Comparison of ENCODE assay signal across 1 cellular context in genomic region chr11:117913736-117914397, GRCh38.
TF ChIP-seq lines count a peak whose summit lies in the region.

No MANE protein-coding gene starts in this region.

TF ChIP-seq in H1, 55 proteins besides CTCF, POLR2A, EP300 and RAD21 (continued from another document):
- TF ChIP-seq E2F6 (IDR thresholded peaks at IDR 0.05), result no peak
- TF ChIP-seq CBX5 (IDR thresholded peaks at IDR 0.05; ENCODE audit: low read depth, low read length), result no peak
- TF ChIP-seq SIN3A (conservative IDR thresholded peaks at IDR 0.05 in 1 of 2, IDR thresholded peaks at IDR 0.05 in 1 of 2; ENCODE audit: low read depth in 1 of 2, low read length in 2 of 2), result no peak
- no peak for TF ChIP-seq EGR1 (IDR thresholded peaks at IDR 0.05; ENCODE audit: borderline replicate concordance, low read depth, low read length)
- no peak for TF ChIP-seq BCL11A (IDR thresholded peaks at IDR 0.05; ENCODE audit: low read depth in 2 of 2, low read length in 2 of 2)
- TF ChIP-seq PHF8 (conservative IDR thresholded peaks at IDR 0.05; ENCODE audit: low read depth, low read length), result no peak
- no peak for TF ChIP-seq CHD7 (IDR thresholded peaks at IDR 0.05; ENCODE audit: insufficient replicate concordance, low read length)
- TF ChIP-seq SUZ12 (IDR thresholded peaks at IDR 0.05; ENCODE audit: low read length), result no peak
- no peak for TF ChIP-seq SP4 (IDR thresholded peaks at IDR 0.05; ENCODE audit: low read length)
